9 cellular contexts compared by ENCODE assay signal in the genomic region with DNA sequence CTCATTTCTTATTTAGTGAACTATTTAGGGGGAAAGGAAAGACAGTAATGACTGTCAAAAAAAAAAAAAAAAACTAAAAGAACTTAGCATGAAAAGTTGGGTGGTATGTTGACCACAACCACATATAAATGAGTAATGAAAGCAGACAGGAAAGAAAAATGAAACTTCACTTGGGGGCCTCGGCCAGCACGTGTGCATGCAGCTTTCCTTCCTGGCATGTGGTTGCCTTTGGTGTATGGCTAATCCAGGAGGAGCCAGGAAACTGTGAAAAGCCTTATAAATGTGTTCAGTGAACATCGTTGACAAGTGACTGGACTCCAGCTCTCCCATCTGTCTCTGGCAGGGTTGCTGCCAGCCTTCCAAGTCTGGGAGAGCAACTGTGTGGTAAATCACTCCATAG.
DNase-seq lines count a peak whose midpoint lies in the region; ATAC-seq and TF ChIP-seq lines count a peak whose summit lies in the region.
"Had no signal": no experiment of that assay in that cellular context is flagged by ENCODE, and none has a peak within 500 bp of the region (broad histone marks: within the 10 kb centered on the region; RNA-seq: fewer than 3 reads in every experiment).

No MANE protein-coding gene starts in this region.

- peak; percentile 65 for ATAC-seq in HG03565 (IDR thresholded peaks at IDR 0.05; ENCODE audit: unreplicated experiment)
- no peak for ATAC-seq in gastrocnemius medialis

- intact Hi-C loops in gastrocnemius medialis (cut with DNase I; ENCODE audit: low total_unique reads): no loop called here

- H3K9me3 ChIP-seq in gastrocnemius medialis: no peaks in the 10 kb centered on the region

- no peak overlapping the region for H3K4me3 ChIP-seq in gastrocnemius medialis

- H3K4me1 ChIP-seq in gastrocnemius medialis: no peaks in the 10 kb centered on the region

- DNase-seq in stimulated activated CD4-positive, alpha-beta T cell treated with anti-CD3 and anti-CD28 coated beads, Interleukin-1b, Interleukin-23, amount 100 ng/mL, for 48 hours: peak; percentile 4
- DNase-seq in stimulated activated CD4-positive, alpha-beta T cell treated with anti-CD3 and anti-CD28 coated beads, Interleukin-4, amount 100 ng/mL, for 4 hours: no peak
- DNase-seq in cerebellum (ENCODE audit: low spot score) (peak; percentile 1), NCI-H69 (lab: John Stamatoyannopoulos, UW) (no peak), gastrocnemius medialis (no peak), NCI-H187 treated with DMSO at 0.1 percent for 48 hours (lab: John Stamatoyannopoulos, UW) (no peak)
- DNase-seq in activated naive CD4-positive, alpha-beta T cell (lab: John Stamatoyannopoulos, UW): no peak
- DNase-seq: NCI-H345 had no signal

- H3K27ac ChIP-seq in gastrocnemius medialis: no peak overlapping the region

- in situ Hi-C loops in gastrocnemius medialis (cut with MboI; ENCODE audit: low sequenced_read_pairs in 4 of 4): loop anchor here in 1 of 4 donors (25.0 kb wide), 1 partner anchor 96 kb away; no protein-coding TSS in a partner anchor

- H3K27me3 ChIP-seq in gastrocnemius medialis: no peaks in the 10 kb centered on the region

- TF ChIP-seq POLR2A in gastrocnemius medialis (IDR thresholded peaks at IDR 0.05): no peak

- H3K36me3 ChIP-seq in gastrocnemius medialis: no peaks in the 10 kb centered on the region

- TF ChIP-seq CTCF in gastrocnemius medialis (IDR thresholded peaks at IDR 0.05 in 4 of 5, conservative IDR thresholded peaks at IDR 0.05 in 1 of 5): no peak

Comparison
In these comparisons a context has a peak if more than half of its experiments do, and no peak if none do; other contexts are left out.
1. DNase-seq: peak in stimulated activated CD4-positive, alpha-beta T cell treated with anti-CD3 and anti-CD28 coated beads, Interleukin-1b, Interleukin-23, amount 100 ng/mL, for 48 hours (single experiment) and cerebellum (single experiment); none in stimulated activated CD4-positive, alpha-beta T cell treated with anti-CD3 and anti-CD28 coated beads, Interleukin-4, amount 100 ng/mL, for 4 hours (0 of 2), NCI-H69 (single experiment), activated naive CD4-positive, alpha-beta T cell (0 of 4), gastrocnemius medialis (0 of 2) and NCI-H187 treated with DMSO at 0.1 percent for 48 hours (single experiment).